In the genomic region with DNA sequence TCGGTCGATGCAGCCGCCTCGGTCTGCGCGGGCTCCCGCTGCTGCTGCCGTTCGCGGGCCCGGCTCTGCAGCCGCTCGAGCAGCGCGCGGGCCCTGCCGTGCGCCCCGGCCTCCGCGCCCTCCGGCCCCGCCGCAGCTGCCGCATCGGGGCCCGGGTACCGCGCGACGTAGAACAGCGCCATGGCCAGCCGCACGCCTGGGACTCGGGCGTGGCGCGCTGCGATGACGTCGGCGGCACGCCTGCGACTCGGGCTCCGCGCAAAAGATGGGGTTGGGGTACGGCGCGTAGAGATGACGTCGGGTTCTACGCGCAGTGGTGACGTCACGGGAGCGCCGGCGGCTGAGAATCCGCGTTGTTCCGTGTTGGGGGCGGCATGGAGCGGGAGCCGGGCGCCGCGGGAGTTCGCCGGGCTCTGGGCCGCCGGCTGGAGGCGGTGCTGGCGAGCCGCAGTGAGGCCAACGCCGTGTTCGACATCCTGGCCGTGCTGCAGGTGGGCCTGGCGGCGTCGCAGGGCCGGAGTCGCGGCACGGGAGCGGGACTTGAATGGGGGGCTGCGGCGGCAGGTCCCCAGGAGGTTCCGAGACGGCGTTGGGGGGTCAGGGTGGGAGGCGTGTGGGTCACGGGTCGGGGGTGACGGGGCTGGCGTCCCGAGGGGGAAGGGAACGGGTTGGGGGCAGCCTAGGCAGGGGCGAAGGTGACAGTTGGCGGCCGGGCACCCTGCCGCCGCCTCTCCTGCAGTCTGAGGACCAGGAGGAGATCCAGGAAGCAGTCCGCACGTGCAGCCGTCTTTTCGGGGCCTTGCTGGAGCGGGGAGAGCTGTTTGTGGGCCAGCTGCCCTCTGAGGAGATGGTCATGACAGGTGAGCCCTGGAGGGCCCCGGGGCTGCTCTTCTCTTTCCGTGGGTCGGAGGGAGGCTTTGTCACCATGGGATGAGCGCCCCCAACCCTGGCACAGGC, we compare ENCODE assay signal across 1 cellular context.
A peak's percentile ranks its signal among the peaks of the same experiment; 100 is the strongest.
TF ChIP-seq lines count a peak whose summit lies in the region.

Gene DDX51, minus strand, starts transcription at position 205 of the 957 bp plus-strand sequence. Its CDS starts 23 bp downstream, at position 182.
Gene NOC4L, plus strand, starts transcription at position 343 of the 957 bp plus-strand sequence. Its CDS starts 32 bp downstream, at position 375.

TF ChIP-seq in HepG2, 621 proteins besides CTCF, POLR2A, EP300 and RAD21 (continued from another document and continues in another):
- peak; percentile 84 for TF ChIP-seq IRF9 (CRISPR knock-in tag; IDR thresholded peaks at IDR 0.05; ENCODE audit: borderline replicate concordance)
- TF ChIP-seq AGO2 (optimal IDR thresholded peaks at IDR 0.05; ENCODE audit: low read depth, low read length): no peak
- TF ChIP-seq, protein P1, sequence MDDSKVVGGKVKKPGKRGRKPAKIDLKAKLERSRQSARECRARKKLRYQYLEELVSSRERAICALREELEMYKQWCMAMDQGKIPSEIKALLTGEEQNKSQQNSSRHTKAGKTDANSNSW (CRISPR knock-in tag; IDR thresholded peaks at IDR 0.05; ENCODE audit: borderline replicate concordance): 0 out of 2 replicates have a peak, but pooled peaks have one; percentile 25
- no peak for TF ChIP-seq ZNF362 (CRISPR knock-in tag; IDR thresholded peaks at IDR 0.05; ENCODE audit: borderline replicate concordance)
- TF ChIP-seq ARID5B (CRISPR knock-in tag; IDR thresholded peaks at IDR 0.05): peak; percentile 56
- peak; percentile 43; the same call in 1 of the 2 replicates for TF ChIP-seq MED13 (CRISPR knock-in tag; IDR thresholded peaks at IDR 0.05)
- TF ChIP-seq RFX5 (IDR thresholded peaks at IDR 0.05; ENCODE audit: low read depth, low read length): peak; percentile 81
- peak; percentile 43; the same call in 1 of the 2 replicates for TF ChIP-seq MTA1 (CRISPR knock-in tag; IDR thresholded peaks at IDR 0.05; ENCODE audit: borderline replicate concordance)
- no peak for TF ChIP-seq ZNF570 (CRISPR knock-in tag; IDR thresholded peaks at IDR 0.05; ENCODE audit: borderline replicate concordance)
- no peak for TF ChIP-seq ZNF558 (CRISPR knock-in tag; IDR thresholded peaks at IDR 0.05; ENCODE audit: borderline replicate concordance)
- TF ChIP-seq ZFP91 (CRISPR knock-in tag; IDR thresholded peaks at IDR 0.05; ENCODE audit: borderline replicate concordance): peak; percentile 61; the same call in 1 of the 2 replicates
- TF ChIP-seq SKI (IDR thresholded peaks at IDR 0.05; ENCODE audit: partially characterized antibody): peak; percentile 50
- TF ChIP-seq HIVEP1 (CRISPR knock-in tag; IDR thresholded peaks at IDR 0.05): no peak
- peak; percentile 75; the same call in 1 of the 2 replicates for TF ChIP-seq ELK4 (CRISPR knock-in tag; IDR thresholded peaks at IDR 0.05; ENCODE audit: borderline replicate concordance)
- TF ChIP-seq PPARG (CRISPR knock-in tag; conservative IDR thresholded peaks at IDR 0.05): peak; percentile 51; the same call in 1 of the 2 replicates
- peak; percentile 100 for TF ChIP-seq MXI1 (IDR thresholded peaks at IDR 0.05; ENCODE audit: borderline replicate concordance, low read depth, low read length)
- TF ChIP-seq SP4 (CRISPR knock-in tag; IDR thresholded peaks at IDR 0.05): peak; percentile 74; the same call in 1 of the 2 replicates
- 0 out of 4 replicates have a peak, but pooled peaks of 1 of the 2 experiments have one; percentile 31 for TF ChIP-seq NR2F1 (CRISPR knock-in tag; IDR thresholded peaks at IDR 0.05)
- no peak for TF ChIP-seq ZNF280B (CRISPR knock-in tag; IDR thresholded peaks at IDR 0.05; ENCODE audit: borderline replicate concordance)
- peak; percentile 84; the same call in 1 of the 2 replicates for TF ChIP-seq NFKBIZ (CRISPR knock-in tag; IDR thresholded peaks at IDR 0.05)
- peak; percentile 31; the same call in 1 of the 2 replicates for TF ChIP-seq ZNF430 (CRISPR knock-in tag; IDR thresholded peaks at IDR 0.05)
- peak; percentile 72 for TF ChIP-seq ZSCAN21 (CRISPR knock-in tag; IDR thresholded peaks at IDR 0.05; ENCODE audit: borderline replicate concordance)
- peak; percentile 65; the same call in 1 of the 2 replicates for TF ChIP-seq ZNF792 (CRISPR knock-in tag; IDR thresholded peaks at IDR 0.05)
- peak; percentile 96 for TF ChIP-seq POGZ (CRISPR knock-in tag; IDR thresholded peaks at IDR 0.05)
- 0 out of 2 replicates have a peak, but pooled peaks have one; percentile 25 for TF ChIP-seq ZNF589 (CRISPR knock-in tag; conservative IDR thresholded peaks at IDR 0.05)
- TF ChIP-seq ZFP82 (CRISPR knock-in tag; IDR thresholded peaks at IDR 0.05; ENCODE audit: borderline replicate concordance): no peak
- TF ChIP-seq, protein P2, sequence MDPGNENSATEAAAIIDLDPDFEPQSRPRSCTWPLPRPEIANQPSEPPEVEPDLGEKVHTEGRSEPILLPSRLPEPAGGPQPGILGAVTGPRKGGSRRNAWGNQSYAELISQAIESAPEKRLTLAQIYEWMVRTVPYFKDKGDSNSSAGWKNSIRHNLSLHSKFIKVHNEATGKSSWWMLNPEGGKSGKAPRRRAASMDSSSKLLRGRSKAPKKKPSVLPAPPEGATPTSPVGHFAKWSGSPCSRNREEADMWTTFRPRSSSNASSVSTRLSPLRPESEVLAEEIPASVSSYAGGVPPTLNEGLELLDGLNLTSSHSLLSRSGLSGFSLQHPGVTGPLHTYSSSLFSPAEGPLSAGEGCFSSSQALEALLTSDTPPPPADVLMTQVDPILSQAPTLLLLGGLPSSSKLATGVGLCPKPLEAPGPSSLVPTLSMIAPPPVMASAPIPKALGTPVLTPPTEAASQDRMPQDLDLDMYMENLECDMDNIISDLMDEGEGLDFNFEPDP (CRISPR knock-in tag; conservative IDR thresholded peaks at IDR 0.05): no peak
- TF ChIP-seq ZNF790 (CRISPR knock-in tag; IDR thresholded peaks at IDR 0.05; ENCODE audit: borderline replicate concordance): peak; percentile 61; the same call in 1 of the 2 replicates
- TF ChIP-seq ZNF12 (CRISPR knock-in tag; IDR thresholded peaks at IDR 0.05): 0 out of 2 replicates have a peak, but pooled peaks have one; percentile 34
- TF ChIP-seq HOXA9 (CRISPR knock-in tag; IDR thresholded peaks at IDR 0.05; ENCODE audit: borderline replicate concordance): no peak
- peak; percentile 99 for TF ChIP-seq KAT8 (CRISPR knock-in tag; IDR thresholded peaks at IDR 0.05)
- peak; percentile 71; the same call in 1 of the 2 replicates for TF ChIP-seq MLX (CRISPR knock-in tag; IDR thresholded peaks at IDR 0.05)
- TF ChIP-seq IRF2 (CRISPR knock-in tag; IDR thresholded peaks at IDR 0.05): peak; percentile 93
- no peak for TF ChIP-seq ATRX (CRISPR knock-in tag; IDR thresholded peaks at IDR 0.05; ENCODE audit: borderline replicate concordance)
- TF ChIP-seq FOXJ3 (CRISPR knock-in tag; IDR thresholded peaks at IDR 0.05; ENCODE audit: borderline replicate concordance): no peak
- peak; percentile 64 for TF ChIP-seq HNRNPK (IDR thresholded peaks at IDR 0.05; ENCODE audit: low read depth, low read length, poor library complexity, severe bottlenecking)
- TF ChIP-seq ADNP (CRISPR knock-in tag; IDR thresholded peaks at IDR 0.05): no peak
- TF ChIP-seq NFIC (IDR thresholded peaks at IDR 0.05; ENCODE audit: low read length): no peak
- TF ChIP-seq, protein P3, sequence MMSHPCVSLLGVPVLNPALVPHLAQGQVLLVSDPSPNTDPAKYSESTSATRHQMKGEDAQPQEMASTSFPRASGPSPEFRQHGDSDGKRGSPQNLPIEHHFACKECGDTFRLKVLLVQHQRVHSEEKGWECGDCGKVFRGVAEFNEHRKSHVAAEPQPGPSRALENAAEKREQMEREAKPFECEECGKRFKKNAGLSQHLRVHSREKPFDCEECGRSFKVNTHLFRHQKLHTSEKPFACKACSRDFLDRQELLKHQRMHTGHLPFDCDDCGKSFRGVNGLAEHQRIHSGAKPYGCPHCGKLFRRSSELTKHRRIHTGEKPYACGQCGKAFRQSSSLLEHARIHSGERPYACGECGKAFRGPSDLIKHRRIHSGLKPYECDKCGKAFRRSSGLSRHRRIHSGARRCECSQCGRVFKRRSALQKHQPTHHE (CRISPR knock-in tag; IDR thresholded peaks at IDR 0.05; ENCODE audit: borderline replicate concordance): no peak
- TF ChIP-seq, protein P4, sequence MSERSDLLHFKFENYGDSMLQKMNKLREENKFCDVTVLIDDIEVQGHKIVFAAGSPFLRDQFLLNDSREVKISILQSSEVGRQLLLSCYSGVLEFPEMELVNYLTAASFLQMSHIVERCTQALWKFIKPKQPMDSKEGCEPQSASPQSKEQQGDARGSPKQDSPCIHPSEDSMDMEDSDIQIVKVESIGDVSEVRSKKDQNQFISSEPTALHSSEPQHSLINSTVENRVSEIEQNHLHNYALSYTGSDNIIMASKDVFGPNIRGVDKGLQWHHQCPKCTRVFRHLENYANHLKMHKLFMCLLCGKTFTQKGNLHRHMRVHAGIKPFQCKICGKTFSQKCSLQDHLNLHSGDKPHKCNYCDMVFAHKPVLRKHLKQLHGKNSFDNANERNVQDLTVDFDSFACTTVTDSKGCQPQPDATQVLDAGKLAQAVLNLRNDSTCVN (CRISPR knock-in tag; IDR thresholded peaks at IDR 0.05; ENCODE audit: borderline replicate concordance): no peak
- peak; percentile 91 for TF ChIP-seq STAT5B (CRISPR knock-in tag; IDR thresholded peaks at IDR 0.05)
